ENCODE assay signal across 21 cellular contexts in genomic region chr11:44248109-44248508, GRCh38.
"Had no signal": no experiment of that assay in that cellular context is flagged by ENCODE, and none has a peak within 500 bp of the region (broad histone marks: within the 10 kb centered on the region; RNA-seq: fewer than 3 reads in every experiment).

No MANE protein-coding gene starts in this region.

- DNase-seq: activated CD4-positive, alpha-beta memory T cell treated with anti-CD3 and anti-CD28 coated beads for 36 hours; activated CD4-positive, alpha-beta T cell treated with anti-CD3 and anti-CD28 coated beads for 4 hours; activated CD8-positive, alpha-beta memory T cell treated with anti-CD3 and anti-CD28 coated beads, Interleukin-2, amount 10 ng/mL, durations not matched to agents 7 days and 5 days; activated naive CD4-positive, alpha-beta T cell treated with anti-CD3 and anti-CD28 coated beads, Interleukin-2, amount 10 ng/mL, durations not matched to agents 7 days and 5 days; activated naive CD8-positive, alpha-beta T cell treated with anti-CD3 and anti-CD28 coated beads, Interleukin-2, amount 50 U/mL, for 24 hours; anterior cingulate cortex; dermis blood vessel endothelial cell; effector memory CD4-positive, alpha-beta T cell; foreskin melanocyte; glutamatergic neuron; hippocampal formation; left colon; natural killer cell; stimulated activated CD4-positive, alpha-beta T cell treated with anti-CD3 and anti-CD28 coated beads, Interleukin-2, amount 100 ng/mL, for 24 hours; stimulated activated naive CD8-positive, alpha-beta T cell treated with anti-CD3 and anti-CD28 coated beads, Interleukin-15, Interleukin-2, amounts not matched to agents 100 U/mL and 50 U/mL, for 24 hours; T-helper 2 cell; transverse colon had no signal

- H3K4me3 ChIP-seq: esophagus muscularis mucosa, lung, suprapubic skin, transverse colon, vagina had no signal
